ENCODE assay signal across 9 cellular contexts in the genomic region with DNA sequence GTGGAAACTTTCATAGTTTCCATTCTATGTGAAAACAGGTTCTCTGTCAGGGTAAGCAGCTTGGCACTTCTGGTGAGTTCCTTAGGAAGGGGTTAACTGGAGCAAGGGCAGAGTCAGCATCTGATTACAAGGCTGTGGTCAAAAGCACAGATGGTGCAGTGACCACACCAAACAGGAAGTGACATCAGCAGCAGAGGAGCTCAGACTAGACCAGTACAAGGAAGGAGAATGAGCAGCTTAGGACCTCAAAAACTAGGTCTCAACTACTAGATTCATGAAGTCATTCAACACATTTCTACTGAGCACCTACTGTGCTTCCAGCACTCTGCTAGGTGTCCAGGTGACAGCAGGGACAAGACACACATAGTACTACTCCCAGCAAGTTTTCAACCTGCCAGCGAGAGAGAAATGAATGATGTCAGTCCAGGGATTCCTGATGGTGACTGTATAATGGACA.
A peak's percentile ranks its signal among the peaks of the same experiment; 100 is the strongest.
DNase-seq lines count a peak whose midpoint lies in the region; ATAC-seq, FAIRE-seq and TF ChIP-seq lines count a peak whose summit lies in the region.
"Had no signal": no experiment of that assay in that cellular context is flagged by ENCODE, and none has a peak within 500 bp of the region (broad histone marks: within the 10 kb centered on the region; RNA-seq: fewer than 3 reads in every experiment).

No MANE protein-coding gene starts in this region.

- no peaks in the 10 kb centered on the region for H3K36me3 ChIP-seq in astrocyte (ENCODE audit: insufficient read depth, low read length)
- no peaks in the 10 kb centered on the region for H3K36me3 ChIP-seq in pancreas
- H3K36me3 ChIP-seq: thoracic aorta had no signal

- H3K4me2 ChIP-seq in astrocyte (ENCODE audit: low read length) = no peak overlapping the region

- CTCF ChIA-PET in AG04450 (lab: Charles Lee) = interaction anchor here (1.4 to 1.5 kb wide), 2 partner anchors 42 to 108 kb away, joined by 7 to 8 read pairs; no protein-coding TSS in a partner anchor

- H3K9ac ChIP-seq in astrocyte (ENCODE audit: low read length) = no peak overlapping the region

- FAIRE-seq in astrocyte (lab: Jason Lieb, UNC) (peak; percentile 93), pancreas (lab: Jason Lieb, UNC) (peak; percentile 26)

- H2AFZ ChIP-seq in astrocyte (ENCODE audit: low read depth, low read length) = peak overlapping the region; percentile 68

- no peaks in the 10 kb centered on the region for H3K27me3 ChIP-seq in AG04450 (ENCODE audit: control insufficient read depth, insufficient read depth, low read length)
- H3K27me3 ChIP-seq in astrocyte (ENCODE audit: insufficient read depth, low read length) = no peaks in the 10 kb centered on the region
- peaks cover 0 to 9% (median 4%) of the 10 kb centered on the region in 4 donors for H3K27me3 ChIP-seq in pancreas

- H3K4me1 Mint-ChIP-seq in astrocyte (ENCODE audit: low read depth, unreplicated experiment) = peaks cover 4% of the 10 kb centered on the region

- POLR2A ChIA-PET in AG04450 (lab: Yijun Ruan, JAX) = no interaction called here

- DNase-seq in AG04450 (ENCODE audit: low read depth, low spot score) = peak; percentile 62
- peak; percentile 80 for DNase-seq in astrocyte (ENCODE audit: low read depth)
- DNase-seq in pancreas = peak in 1 of 6 donors; percentile 20
- DNase-seq in NCI-H128 (lab: John Stamatoyannopoulos, UW; ENCODE audit: unreplicated experiment) = no peak
- no peak for DNase-seq in NCI-H2171 treated with DMSO at 0.1 percent for 48 hours (lab: John Stamatoyannopoulos, UW)

- no peak overlapping the region for H3K4me3 Mint-ChIP-seq in astrocyte (ENCODE audit: unreplicated experiment)

- H3K27ac Mint-ChIP-seq in astrocyte (ENCODE audit: unreplicated experiment) = peak overlapping the region; percentile 91

- H3K36me3 Mint-ChIP-seq in astrocyte (ENCODE audit: low read depth, unreplicated experiment) = no peaks in the 10 kb centered on the region

- TF ChIP-seq CTCF in AG04450 (IDR thresholded peaks at IDR 0.05; ENCODE audit: low read depth, low read length) = no peak
- TF ChIP-seq CTCF in astrocyte (IDR thresholded peaks at IDR 0.05; ENCODE audit: insufficient read depth, low read depth, low read length) = no peak
- TF ChIP-seq CTCF in pancreas (IDR thresholded peaks at IDR 0.05) = no peak

- H3K4me3 ChIP-seq in AG04450 (ENCODE audit: low read depth, low read length) (no peak overlapping the region), astrocyte (ENCODE audit: insufficient read depth, low read depth, low read length) (no peak overlapping the region), pancreas (no peak overlapping the region)
- H3K4me3 ChIP-seq: thoracic aorta had no signal

- H3K9me3 Mint-ChIP-seq in astrocyte (ENCODE audit: unreplicated experiment) = no peaks in the 10 kb centered on the region

- H4K20me1 ChIP-seq in astrocyte (ENCODE audit: insufficient read depth, low read length) = no peaks in the 10 kb centered on the region

- H3K27ac ChIP-seq in AG04450 (ENCODE audit: low read depth, low read length) (no peak overlapping the region), astrocyte (ENCODE audit: low read depth, low read length) (no peak overlapping the region), pancreas (no peak overlapping the region)

- H3K9me3 ChIP-seq in AG04450 (ENCODE audit: control insufficient read depth, insufficient read depth, low read length) (no peaks in the 10 kb centered on the region), astrocyte (ENCODE audit: insufficient read depth, low read depth, low read length) (no peaks in the 10 kb centered on the region), pancreas (no peaks in the 10 kb centered on the region)
- H3K9me3 ChIP-seq: thoracic aorta had no signal

- peaks cover 7% of the 10 kb centered on the region for H3K27me3 Mint-ChIP-seq in astrocyte (ENCODE audit: low read depth, unreplicated experiment)

- no peaks in the 10 kb centered on the region for H3K4me1 ChIP-seq in astrocyte (ENCODE audit: insufficient read depth, low read length)
- H3K4me1 ChIP-seq in pancreas = no peaks in the 10 kb centered on the region

- intact Hi-C loops in pancreas (cut with DNase I) = no loop called here

- WGBS in pancreas, 2 donors = 94% methylated on average over 1 of the region's 1 CpG

- ATAC-seq in GM19372 (IDR thresholded peaks at IDR 0.05; ENCODE audit: low read depth, unreplicated experiment) (peak; percentile 92), HG03439 (IDR thresholded peaks at IDR 0.05; ENCODE audit: unreplicated experiment) (peak; percentile 58), pancreas (peak; percentile 47 to 58 (median 54))
- no peak for ATAC-seq in activated CD4-positive, CD25-positive, alpha-beta regulatory T cell treated with anti-CD3 and anti-CD28 coated beads, Interleukin-2, amount 50 U/mL, for 24 hours

- no peaks in the 10 kb centered on the region for H3K79me2 ChIP-seq in astrocyte (ENCODE audit: insufficient read depth, low read length)

Comparison
In these comparisons a context has a peak if more than half of its experiments do, and no peak if none do; other contexts are left out.
1. DNase-seq: peak in AG04450 (single experiment) and astrocyte (single experiment); none in NCI-H128 (single experiment) and NCI-H2171 treated with DMSO at 0.1 percent for 48 hours (single experiment).
2. ATAC-seq: peak in GM19372 (single experiment), HG03439 (single experiment) and pancreas (4 of 4); none in activated CD4-positive, CD25-positive, alpha-beta regulatory T cell treated with anti-CD3 and anti-CD28 coated beads, Interleukin-2, amount 50 U/mL, for 24 hours (0 of 2).